Comparison of ENCODE assay signal across 8 cellular contexts in genomic region chr10:109912335-109913282, GRCh38. TPM values are rescaled to one million over a fixed set of nuclear protein-coding genes. Genes with fewer than 3 reads are reported as not detected.
A peak's percentile ranks its signal among the peaks of the same experiment; 100 is the strongest.
DNase-seq lines count a peak whose midpoint lies in the region; ATAC-seq, FAIRE-seq and TF ChIP-seq lines count a peak whose summit lies in the region.

No MANE protein-coding gene starts in this region.

- H3K27ac ChIP-seq in H9 (ENCODE audit: insufficient read length, low read depth, low read length) (no peak overlapping the region), coronary artery (peak overlapping the region; percentile 4 to 72), dorsolateral prefrontal cortex (no peak overlapping the region)

- H2BK120ac ChIP-seq in H9 (ENCODE audit: low read depth, low read length, poor library complexity, severe bottlenecking) = no peak overlapping the region

- no peak overlapping the region for H4K8ac ChIP-seq in H9 (replicated peaks; ENCODE audit: insufficient read length, low read depth, low read length)

- no peaks in the 10 kb centered on the region for H3K79me1 ChIP-seq in H9 (ENCODE audit: insufficient read depth, low read depth, low read length, poor library complexity, severe bottlenecking)

- DNase-seq in H9 (peak; percentile 12), M059J (ENCODE audit: low read depth) (peak; percentile 62), coronary artery (ENCODE audit: low spot score) (no peak), urothelium cell line (ENCODE audit: low spot score) (no peak), dorsolateral prefrontal cortex (no peak), OCI-M2 (lab: John Stamatoyannopoulos, UW; ENCODE audit: unreplicated experiment) (no peak)
- DNase-seq in activated CD8-positive, alpha-beta memory T cell treated with anti-CD3 and anti-CD28 coated beads for 24 hours = no peak

- no peak overlapping the region for H3K14ac ChIP-seq in H9 (ENCODE audit: insufficient read depth, low read length)

- H2AK5ac ChIP-seq in H9 (ENCODE audit: insufficient read length, low read length) = no peak overlapping the region

- H3K4me3 Mint-ChIP-seq in H9 = no peak overlapping the region

- no peak overlapping the region for H2BK5ac ChIP-seq in H9 (ENCODE audit: insufficient read length, low read length)

- 0 out of 2 replicates have a peak, but pooled peaks cover 1% of the 10 kb centered on the region for H3K79me2 ChIP-seq in H9 (ENCODE audit: insufficient read depth, low read length)

- no peak overlapping the region for H3T11ph ChIP-seq in H9 (ENCODE audit: low read length)

- no peak overlapping the region for H3K18ac ChIP-seq in H9 (ENCODE audit: insufficient read length, low read depth, low read length)

- intact Hi-C loops in dorsolateral prefrontal cortex (cut with DNase I) = no loop called here

- no peak overlapping the region for H3K9ac ChIP-seq in H9 (ENCODE audit: extremely low read depth, insufficient read length, low read length)

- TF ChIP-seq CTCF in H9 (conservative IDR thresholded peaks at IDR 0.05) = no peak
- no peak for TF ChIP-seq CTCF in coronary artery (IDR thresholded peaks at IDR 0.05)
- TF ChIP-seq CTCF in dorsolateral prefrontal cortex (IDR thresholded peaks at IDR 0.05 in 54 of 56, conservative IDR thresholded peaks at IDR 0.05 in 2 of 56; ENCODE audit: low read depth in 1 of 56, partially characterized antibody in 56 of 56) = no peak

- no peak overlapping the region for H2BK20ac ChIP-seq in H9 (ENCODE audit: low read depth, low read length, poor library complexity, severe bottlenecking)

- H2AFZ ChIP-seq in H9 (ENCODE audit: low read length) = no peak overlapping the region

- no peak overlapping the region for H3K23ac ChIP-seq in H9 (ENCODE audit: insufficient read length, low read depth, low read length)

- H4K5ac ChIP-seq in H9 (ENCODE audit: insufficient read length, low read depth, low read length) = no peak overlapping the region

- no peaks in the 10 kb centered on the region; the same call in 1 of the 2 replicates for H3K4me1 ChIP-seq in H9 (ENCODE audit: insufficient read depth, low read length)

- H3K4ac ChIP-seq in H9 (ENCODE audit: low read depth, low read length) = no peak overlapping the region

- no peak overlapping the region for H3K4me2 ChIP-seq in H9 (ENCODE audit: insufficient read depth, insufficient read length, low read length)

- no peaks in the 10 kb centered on the region for H3K23me2 ChIP-seq in H9 (ENCODE audit: insufficient read length, low read depth, low read length, poor library complexity, severe bottlenecking)

- H3K27me3 ChIP-seq in H9 (ENCODE audit: insufficient read depth, low read length) (no peaks in the 10 kb centered on the region), dorsolateral prefrontal cortex (no peaks in the 10 kb centered on the region)

- H4K91ac ChIP-seq in H9 (ENCODE audit: insufficient read length, low read depth, low read length) = no peak overlapping the region

- no peak overlapping the region for H3K56ac ChIP-seq in H9 (ENCODE audit: insufficient read length, low read depth, low read length)

- FAIRE-seq in urothelium cell line (lab: Jason Lieb, UNC) = peak; percentile 72

- no CpG with 5 or more reads among the region's 2 CpGs for WGBS in H9 (ENCODE audit: extremely low coverage, insufficient read length, low lambda C conversion rate)

- H3K27ac Mint-ChIP-seq in H9 = peak overlapping the region in 1 of 3 experiments; percentile 58; a peak in 1 of 7 replicates

- no peak overlapping the region for H3K4me3 ChIP-seq in coronary artery
- no peak overlapping the region for H3K4me3 ChIP-seq in dorsolateral prefrontal cortex

- H3K9me3 Mint-ChIP-seq in H9 = no peaks in the 10 kb centered on the region

- no peaks in the 10 kb centered on the region for H4K20me1 ChIP-seq in H9 (ENCODE audit: control insufficient read depth, insufficient read depth, insufficient read length)

- peaks cover 30 to 35% of the 10 kb centered on the region in 2 experiments for H3K4me1 Mint-ChIP-seq in H9

- H3K36me3 Mint-ChIP-seq in H9 (ENCODE audit: insufficient read depth in 1 of 3, low read depth in 3 of 3) = peaks cover 3 to 20% (median 14%) of the 10 kb centered on the region in 3 experiments

- no peaks in the 10 kb centered on the region for H3K27me3 Mint-ChIP-seq in H9 (ENCODE audit: low read depth)

- H2BK15ac ChIP-seq in H9 (ENCODE audit: low read depth, low read length) = no peak overlapping the region

- peak; percentile 89 for ATAC-seq in GM18508 (IDR thresholded peaks at IDR 0.05; ENCODE audit: insufficient read depth, unreplicated experiment)

- H3K9me3 ChIP-seq in H9 (ENCODE audit: control insufficient read depth, low read depth, low read length) = no peaks in the 10 kb centered on the region

- H2BK12ac ChIP-seq in H9 (ENCODE audit: insufficient read length, low read depth, low read length) = no peak overlapping the region

RNA-seq across cellular contexts. Expression of gene XPNPEP1, which starts 10.7 kb away (rescaled TPM):
- total RNA-seq in H9 (2021) = 64.4 and 71.3 TPM in 2 replicates
- total RNA-seq in M059J (2014; rRNA removed; shearing (Covaris generic)) = 93.5 and 96.6 TPM in 2 replicates
- total RNA-seq in dorsolateral prefrontal cortex = 10 to 100 TPM; 42.7 to 96.7 (median 63.5) TPM

Comparison
In these comparisons a context has a peak if more than half of its experiments do, and no peak if none do; other contexts are left out.
1. DNase-seq: peak in H9 (single experiment) and M059J (single experiment); none in coronary artery (single experiment), urothelium cell line (single experiment), dorsolateral prefrontal cortex (0 of 10), activated CD8-positive, alpha-beta memory T cell treated with anti-CD3 and anti-CD28 coated beads for 24 hours (single experiment) and OCI-M2 (single experiment).
2. H3K27ac ChIP-seq: peak in coronary artery (2 of 2); none in H9 (single experiment) and dorsolateral prefrontal cortex (0 of 59).